Comparison of ENCODE assay signal across 11 cellular contexts in genomic region chr7:38317457-38318037, GRCh38.
A peak's percentile ranks its signal among the peaks of the same experiment; 100 is the strongest.
DNase-seq lines count a peak whose midpoint lies in the region; ATAC-seq and TF ChIP-seq lines count a peak whose summit lies in the region.
"Had no signal": no experiment of that assay in that cellular context is flagged by ENCODE, and none has a peak within 500 bp of the region (broad histone marks: within the 10 kb centered on the region; RNA-seq: fewer than 3 reads in every experiment).

No MANE protein-coding gene starts in this region.

- H4K8ac ChIP-seq in IMR-90 (ENCODE audit: low read depth in 2 of 2, low read length in 2 of 2) = no peak overlapping the region

- no peak overlapping the region for H3K14ac ChIP-seq in IMR-90 (replicated peaks; ENCODE audit: low read depth, low read length)

- no peaks in the 10 kb centered on the region for H3K27me3 Mint-ChIP-seq in activated T-helper 17 cell treated with anti-CD3 and anti-CD28 coated beads, Interleukin-2, amount 50 U/mL, for 72 hours

- no peak overlapping the region for H2BK15ac ChIP-seq in IMR-90 (ENCODE audit: low read depth, low read length)

- no peak overlapping the region; the same call in 1 of the 2 replicates for H3K4ac ChIP-seq in IMR-90 (ENCODE audit: low read depth, low read length)

- H3K4me1 ChIP-seq in IMR-90 (ENCODE audit: control insufficient read depth, insufficient read depth, low read length) (peaks cover 7% of the 10 kb centered on the region; the same call in 1 of the 2 replicates), osteoblast (ENCODE audit: insufficient read depth, low read length) (peaks cover 25% of the 10 kb centered on the region), psoas muscle (no peaks in the 10 kb centered on the region)
- H3K4me1 ChIP-seq: right atrium auricular region had no signal

- no peaks in the 10 kb centered on the region for H3K79me1 ChIP-seq in IMR-90 (ENCODE audit: low read depth in 1 of 2, low read length in 2 of 2)

- TF ChIP-seq POLR2A in IMR-90 (IDR thresholded peaks at IDR 0.05; ENCODE audit: low read depth, low read length) = no peak

- TF ChIP-seq RAD21 in IMR-90 (IDR thresholded peaks at IDR 0.05; ENCODE audit: low read length) = no peak

- H2BK120ac ChIP-seq in IMR-90 (ENCODE audit: low read depth, low read length) = no peak overlapping the region

- no peaks in the 10 kb centered on the region for H3K4me1 Mint-ChIP-seq in activated T-helper 17 cell treated with anti-CD3 and anti-CD28 coated beads, Interleukin-2, amount 50 U/mL, for 72 hours

- no peak overlapping the region for H3K9ac ChIP-seq in IMR-90 (ENCODE audit: low read depth, low read length)

- H2AFZ ChIP-seq in IMR-90 (replicated peaks; ENCODE audit: low read length, poor library complexity) (peak overlapping the region; percentile 33), osteoblast (ENCODE audit: low read length) (peak overlapping the region; percentile 19)

- H3K36me3 ChIP-seq in IMR-90 (ENCODE audit: control insufficient read depth, insufficient read depth, low read length) (no peaks in the 10 kb centered on the region), osteoblast (ENCODE audit: insufficient read depth, low read length) (no peaks in the 10 kb centered on the region), psoas muscle (ENCODE audit: insufficient read depth in 1 of 2, low read depth in 1 of 2) (no peaks in the 10 kb centered on the region)
- H3K36me3 ChIP-seq: right atrium auricular region had no signal

- no peak overlapping the region for H2AK9ac ChIP-seq in IMR-90 (replicated peaks; ENCODE audit: low read depth, low read length, poor library complexity)

- H4K91ac ChIP-seq in IMR-90 (ENCODE audit: insufficient read depth, low read depth, low read length) = no peak overlapping the region

- H3K27ac ChIP-seq in IMR-90 (ENCODE audit: insufficient read depth, low read length) = no peak overlapping the region
- no peak overlapping the region for H3K27ac ChIP-seq in osteoblast (ENCODE audit: low read depth, low read length)
- no peak overlapping the region for H3K27ac ChIP-seq in psoas muscle
- H3K27ac ChIP-seq: right atrium auricular region had no signal

- BruUV-seq in IMR-90 (replicated peaks; lab: Mats Ljungman, UMichigan) = no TSS peak

- H3K4me3 Mint-ChIP-seq in activated T-helper 17 cell treated with anti-CD3 and anti-CD28 coated beads, Interleukin-2, amount 50 U/mL, for 72 hours = peak overlapping the region; percentile 40

- 65% methylated on average over 8 of the region's 11 CpGs; no CpG with 5 or more reads in 1 of the 2 experiments for WGBS in IMR-90 (ENCODE audit: extremely low coverage in 2 of 2, insufficient read length in 1 of 2), 2 experiments
- WGBS in psoas muscle, 3 donors = 68 to 75% (median 70%) methylated on average over 11 of the region's 11 CpGs

- no peak overlapping the region for H3K23ac ChIP-seq in IMR-90 (ENCODE audit: low read depth, low read length)

- ATAC-seq in IMR-90 (ENCODE audit: low read depth) (no peak), psoas muscle (no peak), HG03442 (IDR thresholded peaks at IDR 0.05; ENCODE audit: unreplicated experiment) (no peak)
- ATAC-seq in activated T-helper 17 cell treated with anti-CD3 and anti-CD28 coated beads, Interleukin-2, amount 50 U/mL, for 72 hours (replicated peaks) = peak; percentile 14

- H4K5ac ChIP-seq in IMR-90 (ENCODE audit: low read depth, low read length) = no peak overlapping the region

- no peaks in the 10 kb centered on the region for H3K36me3 Mint-ChIP-seq in activated T-helper 17 cell treated with anti-CD3 and anti-CD28 coated beads, Interleukin-2, amount 50 U/mL, for 72 hours (ENCODE audit: low read depth)

- no peak overlapping the region for H2BK5ac ChIP-seq in IMR-90 (ENCODE audit: low read depth, low read length, poor library complexity, severe bottlenecking)

- H4K20me1 ChIP-seq in IMR-90 (ENCODE audit: insufficient read depth, low read length) (no peaks in the 10 kb centered on the region), osteoblast (ENCODE audit: insufficient read depth, low read length) (no peaks in the 10 kb centered on the region)

- H2AK5ac ChIP-seq in IMR-90 (ENCODE audit: low read depth, low read length) = no peak overlapping the region

- H3K9me1 ChIP-seq in IMR-90 (ENCODE audit: insufficient read depth, low read length) = peaks cover 15% of the 10 kb centered on the region; the same call in 1 of the 2 replicates

- H3K56ac ChIP-seq in IMR-90 (ENCODE audit: extremely low read depth, insufficient read depth, low read length) = no peak overlapping the region

- no peak for DNase-seq in IMR-90
- DNase-seq in osteoblast (ENCODE audit: insufficient read length, low spot score, missing footprints) = peak; percentile 37
- DNase-seq in psoas muscle = no peak
- DNase-seq in iPS-NIHi11 (ENCODE audit: low spot score) = no peak
- DNase-seq: activated CD8-positive, alpha-beta memory T cell treated with anti-CD3 and anti-CD28 coated beads for 24 hours; anterior cingulate cortex; dorsolateral prefrontal cortex had no signal

- intact Hi-C loops in IMR-90 (cut with micrococcal nuclease) (loop anchor here (1.0 to 2.0 kb wide), 2 partner anchors 95 to 210 kb away; no protein-coding TSS in a partner anchor), psoas muscle (cut with DNase I) (no loop called here)

- POLR2A ChIA-PET in IMR-90 (lab: Charles Lee; ENCODE audit: unreplicated experiment) = no interaction called here

- CTCF ChIA-PET in IMR-90 (lab: Yijun Ruan, JAX) = interaction anchor here (1.1 to 3.4 kb wide), 4 partner anchors 14 to 102 kb away, joined by 3 to 30 read pairs (median 14); no protein-coding TSS in a partner anchor

- H3K18ac ChIP-seq in IMR-90 (ENCODE audit: low read depth, low read length) = no peak overlapping the region

- H3K79me2 ChIP-seq in osteoblast (ENCODE audit: insufficient read depth, low read length) = no peaks in the 10 kb centered on the region

- dilution Hi-C loops in IMR-90 (cut with HindIII; ENCODE audit: low sequenced_read_pairs, unreplicated experiment) = no loop called here

- H3K4me3 ChIP-seq in IMR-90 (ENCODE audit: insufficient read depth, low read depth, low read length) = no peak overlapping the region
- no peak overlapping the region for H3K4me3 ChIP-seq in osteoblast (ENCODE audit: insufficient read depth, low read length)
- H3K4me3 ChIP-seq in psoas muscle = no peak overlapping the region
- H3K4me3 ChIP-seq: dorsolateral prefrontal cortex, right atrium auricular region had no signal

- no peaks in the 10 kb centered on the region for H3K9me3 ChIP-seq in IMR-90 (ENCODE audit: control insufficient read depth, insufficient read depth, low read length)
- H3K9me3 ChIP-seq in osteoblast (ENCODE audit: low read depth, low read length) = no peaks in the 10 kb centered on the region
- no peaks in the 10 kb centered on the region for H3K9me3 ChIP-seq in psoas muscle
- H3K9me3 ChIP-seq: right atrium auricular region had no signal

- in situ Hi-C loops in IMR-90 (cut with MboI; ENCODE audit: low sequenced_read_pairs) = no loop called here

- H3K27me3 ChIP-seq in IMR-90 (ENCODE audit: control insufficient read depth, insufficient read depth, low read length) (peaks cover 8% of the 10 kb centered on the region), osteoblast (ENCODE audit: insufficient read depth, low read length) (no peaks in the 10 kb centered on the region), psoas muscle (ENCODE audit: insufficient read depth in 3 of 3, low read length in 2 of 3) (no peaks in the 10 kb centered on the region)
- H3K27me3 ChIP-seq: dorsolateral prefrontal cortex, right atrium auricular region had no signal

- no peak overlapping the region for H3K27ac Mint-ChIP-seq in activated T-helper 17 cell treated with anti-CD3 and anti-CD28 coated beads, Interleukin-2, amount 50 U/mL, for 72 hours

- H2BK20ac ChIP-seq in IMR-90 (ENCODE audit: low read depth, low read length) = no peak overlapping the region; the same call in 1 of the 2 replicates

- H3K4me2 ChIP-seq in IMR-90 (ENCODE audit: low read depth, low read length) = no peak overlapping the region
- no peak overlapping the region for H3K4me2 ChIP-seq in osteoblast (ENCODE audit: insufficient read depth, low read length)

- TF ChIP-seq CTCF in GM12874 (IDR thresholded peaks at IDR 0.05; ENCODE audit: insufficient read depth, low read depth, low read length) (0 out of 2 replicates have a peak, but pooled peaks have one; percentile 6), IMR-90 (conservative IDR thresholded peaks at IDR 0.05; ENCODE audit: low read depth, low read length) (no peak), osteoblast (IDR thresholded peaks at IDR 0.05; ENCODE audit: extremely low read depth, low read depth, low read length) (no peak), psoas muscle (IDR thresholded peaks at IDR 0.05) (no peak)

- no peaks in the 10 kb centered on the region for H3K9me3 Mint-ChIP-seq in activated T-helper 17 cell treated with anti-CD3 and anti-CD28 coated beads, Interleukin-2, amount 50 U/mL, for 72 hours

TF ChIP-seq in IMR-90, 13 proteins besides CTCF, POLR2A, EP300 and RAD21 (continues in another document):
- TF ChIP-seq CHD1 (IDR thresholded peaks at IDR 0.05; ENCODE audit: low read depth, low read length) = no peak
- TF ChIP-seq RFX5 (IDR thresholded peaks at IDR 0.05; ENCODE audit: low read depth, low read length) = no peak
- TF ChIP-seq MXI1 (IDR thresholded peaks at IDR 0.05; ENCODE audit: borderline replicate concordance, low read depth, low read length) = no peak
- TF ChIP-seq NFE2L2 (IDR thresholded peaks at IDR 0.05; ENCODE audit: low read depth, low read length) = no peak
- no peak for TF ChIP-seq CEBPB (IDR thresholded peaks at IDR 0.05; ENCODE audit: low read depth, low read length)
- TF ChIP-seq, protein P1, sequence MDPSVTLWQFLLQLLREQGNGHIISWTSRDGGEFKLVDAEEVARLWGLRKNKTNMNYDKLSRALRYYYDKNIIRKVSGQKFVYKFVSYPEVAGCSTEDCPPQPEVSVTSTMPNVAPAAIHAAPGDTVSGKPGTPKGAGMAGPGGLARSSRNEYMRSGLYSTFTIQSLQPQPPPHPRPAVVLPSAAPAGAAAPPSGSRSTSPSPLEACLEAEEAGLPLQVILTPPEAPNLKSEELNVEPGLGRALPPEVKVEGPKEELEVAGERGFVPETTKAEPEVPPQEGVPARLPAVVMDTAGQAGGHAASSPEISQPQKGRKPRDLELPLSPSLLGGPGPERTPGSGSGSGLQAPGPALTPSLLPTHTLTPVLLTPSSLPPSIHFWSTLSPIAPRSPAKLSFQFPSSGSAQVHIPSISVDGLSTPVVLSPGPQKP (IDR thresholded peaks at IDR 0.05; ENCODE audit: borderline replicate concordance, low read depth, low read length) = no peak
- no peak for TF ChIP-seq MAFK (IDR thresholded peaks at IDR 0.05; ENCODE audit: low read depth, low read length)
- TF ChIP-seq FOS (IDR thresholded peaks at IDR 0.05; ENCODE audit: low read depth, low read length) = no peak
- no peak for TF ChIP-seq MAZ (IDR thresholded peaks at IDR 0.05; ENCODE audit: borderline replicate concordance, low read depth, low read length)
- no peak for TF ChIP-seq RCOR1 (IDR thresholded peaks at IDR 0.05; ENCODE audit: insufficient replicate concordance, low read length)
- no peak for TF ChIP-seq SMC3 (IDR thresholded peaks at IDR 0.05; ENCODE audit: low read depth, low read length)
